13 cellular contexts compared by ENCODE assay signal in genomic region chr15:80743189-80743833, GRCh38. TPM values are rescaled to one million over a fixed set of nuclear protein-coding genes. Genes with fewer than 3 reads are reported as not detected.
A peak's percentile ranks its signal among the peaks of the same experiment; 100 is the strongest.
DNase-seq lines count a peak whose midpoint lies in the region; ATAC-seq and TF ChIP-seq lines count a peak whose summit lies in the region.
"Had no signal": no experiment of that assay in that cellular context is flagged by ENCODE, and none has a peak within 500 bp of the region (broad histone marks: within the 10 kb centered on the region; RNA-seq: fewer than 3 reads in every experiment).

No MANE protein-coding gene starts in this region.

- TF ChIP-seq EP300 in gastroesophageal sphincter (IDR thresholded peaks at IDR 0.05), result no peak

- H3K4me1 ChIP-seq in right lobe of liver (no peaks in the 10 kb centered on the region), gastroesophageal sphincter (peaks cover 0 to 26% (median 0%) of the 10 kb centered on the region in 3 donors)

- peaks cover 3% of the 10 kb centered on the region for H3K36me3 Mint-ChIP-seq in MCF 10A (ENCODE audit: insufficient read depth, unreplicated experiment)

- intact Hi-C loops in MCF 10A (cut with micrococcal nuclease) (no loop called here), right lobe of liver (cut with DNase I) (no loop called here)

- peaks cover 8% of the 10 kb centered on the region for H3K9me3 Mint-ChIP-seq in MCF 10A (ENCODE audit: unreplicated experiment)

- H3K27ac ChIP-seq in right lobe of liver (no peak overlapping the region), gastroesophageal sphincter (no peak overlapping the region)
- H3K27ac ChIP-seq: SJSA1, thyroid gland had no signal

- H3K27ac Mint-ChIP-seq in MCF 10A (ENCODE audit: low read depth, unreplicated experiment), result no peak overlapping the region

- H3K27me3 ChIP-seq in right lobe of liver (no peaks in the 10 kb centered on the region), gastroesophageal sphincter (no peaks in the 10 kb centered on the region)
- H3K27me3 ChIP-seq: MG63, SJSA1, thyroid gland had no signal

- TF ChIP-seq CTCF in MCF 10A (IDR thresholded peaks at IDR 0.05; ENCODE audit: unreplicated experiment) (no peak), right lobe of liver (IDR thresholded peaks at IDR 0.05) (no peak), gastroesophageal sphincter (IDR thresholded peaks at IDR 0.05) (no peak)

- H3K36me3 ChIP-seq in right lobe of liver, result no peaks in the 10 kb centered on the region
- no peaks in the 10 kb centered on the region for H3K36me3 ChIP-seq in gastroesophageal sphincter
- H3K36me3 ChIP-seq: MG63, SJSA1, thyroid gland had no signal

- H3K27me3 Mint-ChIP-seq in MCF 10A (ENCODE audit: insufficient read depth, unreplicated experiment), result no peaks in the 10 kb centered on the region

- peak in 3 of 4 donors; percentile 36 to 43 (median 41) for ATAC-seq in right lobe of liver
- no peak for ATAC-seq in gastroesophageal sphincter
- no peak for ATAC-seq in GM18498 (IDR thresholded peaks at IDR 0.05; ENCODE audit: unreplicated experiment)
- no peak for ATAC-seq in GM18868 (IDR thresholded peaks at IDR 0.05; ENCODE audit: unreplicated experiment)

- in situ Hi-C loops in T47D (cut with HindIII; ENCODE audit: low pct_unique_long_range_greater_than_20kb, low sequenced_read_pairs), result no loop called here

- TF ChIP-seq POLR2A in right lobe of liver (IDR thresholded peaks at IDR 0.05), result no peak
- no peak for TF ChIP-seq POLR2A in gastroesophageal sphincter (IDR thresholded peaks at IDR 0.05)

- H3K4me3 ChIP-seq in right lobe of liver (no peak overlapping the region), gastroesophageal sphincter (no peak overlapping the region)
- H3K4me3 ChIP-seq: MG63, SJSA1, thyroid gland had no signal

- DNase-seq in T47D (ENCODE audit: low read depth in 1 of 2, low spot score in 1 of 2), result peak; percentile 51 to 90
- DNase-seq in MCF 10A (ENCODE audit: unreplicated experiment), result no peak
- DNase-seq in amniotic epithelial cell (ENCODE audit: low read depth), result peak; percentile 50
- DNase-seq in right lobe of liver, result no peak
- DNase-seq in nucleus accumbens (lab: John Stamatoyannopoulos, UW), result no peak
- DNase-seq: MG63, NCI-H524, thyroid gland had no signal

- CTCF ChIA-PET in MCF 10A (lab: Yijun Ruan, JAX), result interaction anchor here (0.5 to 0.8 kb wide), 2 partner anchors 78 to 1845 kb away, joined by 3 to 4 read pairs; no protein-coding TSS in a partner anchor

- POLR2A ChIA-PET in MCF 10A (lab: Yijun Ruan, JAX), result no interaction called here

- no TSS peak for BruUV-seq in MCF 10A (replicated peaks; lab: Mats Ljungman, UMichigan)

- no peak overlapping the region for H3K4me3 Mint-ChIP-seq in MCF 10A (ENCODE audit: unreplicated experiment)

- 83% methylated on average over 9 of the region's 11 CpGs for WGBS in right lobe of liver (ENCODE audit: insufficient coverage, low coverage, low lambda C conversion rate, missing lambda C conversion rate)
- 88 to 96% methylated on average over 8 to 11 of the region's 11 CpGs for WGBS in gastroesophageal sphincter (ENCODE audit: low coverage in 1 of 2), 2 donors

- H3K9me3 ChIP-seq in right lobe of liver (no peaks in the 10 kb centered on the region), gastroesophageal sphincter (peaks cover 0 to 5% (median 0%) of the 10 kb centered on the region in 3 donors)
- H3K9me3 ChIP-seq: MG63, SJSA1, thyroid gland had no signal

- H3K4me1 Mint-ChIP-seq in MCF 10A (ENCODE audit: insufficient read depth, unreplicated experiment), result peaks cover 17% of the 10 kb centered on the region

RNA-seq across cellular contexts. Expression of gene CEMIP, which starts 35.9 kb away (rescaled TPM):
- 0.14 and 0.44 TPM in 2 replicates for total RNA-seq in MCF 10A (2022)
- total RNA-seq in right lobe of liver, result under 1 TPM in 2 of 6 experiments, not detected in 4; 0.64 to 0.74 TPM
- total RNA-seq in gastroesophageal sphincter, result under 1 TPM in 2 of 4 donors, not detected in 2; 0.35 to 0.54 TPM
- total RNA-seq: endothelial cell of umbilical vein had no signal

RNA-seq across cellular contexts. Expression of gene ABHD17C, which starts 48.2 kb away (rescaled TPM):
- total RNA-seq in MCF 10A (2022) (10.1 and 11.9 TPM in 2 replicates), right lobe of liver (1 to 10 TPM; 2.0 to 5.5 (median 3.0) TPM), gastroesophageal sphincter (1 to 10 TPM; 1.4 to 5.4 (median 3.5) TPM)

Comparison
In these comparisons a context has a peak if more than half of its experiments do, and no peak if none do; other contexts are left out.
1. DNase-seq: peak in T47D (2 of 2) and amniotic epithelial cell (single experiment); none in MCF 10A (single experiment), right lobe of liver (0 of 3) and nucleus accumbens (0 of 56).
2. ATAC-seq: peak in right lobe of liver (3 of 4); none in gastroesophageal sphincter (single experiment), GM18498 (single experiment) and GM18868 (single experiment).